Comparison of ENCODE assay signal across 11 cellular contexts in the genomic region with DNA sequence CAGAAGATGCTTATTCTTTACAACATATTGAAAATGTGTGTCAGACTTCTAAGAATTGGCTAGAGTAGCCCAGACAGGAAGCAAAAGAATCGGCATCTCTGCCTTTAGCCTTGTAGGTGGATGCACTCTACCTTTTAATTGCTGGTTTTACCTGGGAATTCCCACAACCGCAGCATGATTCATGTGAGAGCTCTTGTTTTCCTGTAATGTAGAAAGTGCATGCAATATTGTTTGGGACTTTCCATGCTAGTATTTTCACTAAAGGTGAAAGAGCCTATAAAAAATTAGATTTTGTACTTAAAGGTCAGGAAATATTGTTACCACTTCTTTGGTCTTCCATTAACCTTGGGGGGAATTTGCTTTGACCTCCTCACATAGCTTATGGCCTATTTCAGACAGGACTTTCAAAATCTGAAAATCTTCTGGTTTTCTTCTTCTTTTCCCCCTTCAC.
DNase-seq lines count a peak whose midpoint lies in the region; ATAC-seq and TF ChIP-seq lines count a peak whose summit lies in the region.
"Had no signal": no experiment of that assay in that cellular context is flagged by ENCODE, and none has a peak within 500 bp of the region (broad histone marks: within the 10 kb centered on the region; RNA-seq: fewer than 3 reads in every experiment).

No MANE protein-coding gene starts in this region.

- in situ Hi-C loops in GM13976 (cut with MboI; ENCODE audit: low sequenced_read_pairs, unreplicated experiment) (no loop called here), G401 (cut with HindIII; ENCODE audit: low sequenced_read_pairs) (no loop called here)

- no peaks in the 10 kb centered on the region for H3K9me2 ChIP-seq in OCI-LY7 (ENCODE audit: insufficient read depth, low read length)

- H3K36me3 ChIP-seq in OCI-LY7 (ENCODE audit: insufficient read depth, low read length), result no peaks in the 10 kb centered on the region
- H3K36me3 ChIP-seq: neural progenitor cell had no signal

- no peak overlapping the region for H2AFZ ChIP-seq in OCI-LY7 (ENCODE audit: low read length)
- H2AFZ ChIP-seq: neural progenitor cell had no signal

- no peaks in the 10 kb centered on the region for H4K20me1 ChIP-seq in OCI-LY7 (ENCODE audit: insufficient read depth, low read length)

- peak overlapping the region; percentile 61 for H3K27ac Mint-ChIP-seq in activated naive CD8-positive, alpha-beta T cell treated with anti-CD3 and anti-CD28 coated beads, Interleukin-2, amount 50 U/mL, for 24 hours
- H3K27ac Mint-ChIP-seq: neural progenitor cell had no signal

- BruUV-seq in OCI-LY7 (replicated peaks; lab: Mats Ljungman, UMichigan), result no TSS peak

- no peaks in the 10 kb centered on the region for H3K9me3 ChIP-seq in OCI-LY7 (ENCODE audit: low read length)

- H3K4me2 ChIP-seq in OCI-LY7 (ENCODE audit: low read length), result no peak overlapping the region
- H3K4me2 ChIP-seq: neural progenitor cell had no signal

- ATAC-seq in GM19468 (IDR thresholded peaks at IDR 0.05; ENCODE audit: extremely low read depth, unreplicated experiment), result peak; percentile 38
- peak; percentile 73 for ATAC-seq in HG03378 (IDR thresholded peaks at IDR 0.05; ENCODE audit: unreplicated experiment)
- ATAC-seq in activated naive CD8-positive, alpha-beta T cell treated with anti-CD3 and anti-CD28 coated beads, Interleukin-2, amount 50 U/mL, for 24 hours, result peak; percentile 36

- H3K27ac ChIP-seq in OCI-LY7 (ENCODE audit: low read depth, low read length, poor library complexity, severe bottlenecking), result no peak overlapping the region
- H3K27ac ChIP-seq: neural progenitor cell had no signal

- DNase-seq in GM13976 (ENCODE audit: low spot score), result peak; percentile 34
- no peak for DNase-seq in activated naive CD8-positive, alpha-beta T cell treated with anti-CD3 and anti-CD28 coated beads, Interleukin-2, amount 50 U/mL, for 24 hours
- no peak for DNase-seq in OCI-M1 (lab: John Stamatoyannopoulos, UW)
- no peak for DNase-seq in G401 (ENCODE audit: low spot score)
- DNase-seq in NCI-H446 (lab: John Stamatoyannopoulos, UW), result no peak
- DNase-seq in OCI-LY7 (ENCODE audit: low spot score), result no peak
- DNase-seq: activated gamma-delta T cell, COR-L47 had no signal

- no peak overlapping the region for H3K4me3 ChIP-seq in OCI-LY7 (ENCODE audit: low read depth, low read length, poor library complexity, severe bottlenecking)
- H3K4me3 ChIP-seq: neural progenitor cell had no signal

- CTCF ChIA-PET in OCI-LY7 (lab: Charles Lee; ENCODE audit: unreplicated experiment), result no interaction called here

- H3K36me3 Mint-ChIP-seq in activated naive CD8-positive, alpha-beta T cell treated with anti-CD3 and anti-CD28 coated beads, Interleukin-2, amount 50 U/mL, for 24 hours (ENCODE audit: low read depth), result no peaks in the 10 kb centered on the region
- H3K36me3 Mint-ChIP-seq: neural progenitor cell had no signal

- TF ChIP-seq CTCF in GM13976 (IDR thresholded peaks at IDR 0.05; ENCODE audit: borderline replicate concordance, control extremely low read depth, extremely low read depth, insufficient read depth, missing control alignments) (no peak), OCI-LY7 (conservative IDR thresholded peaks at IDR 0.05; ENCODE audit: low read length) (no peak)

- H3K27me3 Mint-ChIP-seq in activated naive CD8-positive, alpha-beta T cell treated with anti-CD3 and anti-CD28 coated beads, Interleukin-2, amount 50 U/mL, for 24 hours, result peaks cover 2% of the 10 kb centered on the region

- POLR2A ChIA-PET in OCI-LY7 (lab: Charles Lee), result no interaction called here

- no peak overlapping the region for H3K4me3 Mint-ChIP-seq in activated naive CD8-positive, alpha-beta T cell treated with anti-CD3 and anti-CD28 coated beads, Interleukin-2, amount 50 U/mL, for 24 hours
- H3K4me3 Mint-ChIP-seq: neural progenitor cell had no signal

- H3K4me1 Mint-ChIP-seq in activated naive CD8-positive, alpha-beta T cell treated with anti-CD3 and anti-CD28 coated beads, Interleukin-2, amount 50 U/mL, for 24 hours, result peaks cover 14% of the 10 kb centered on the region
- H3K4me1 Mint-ChIP-seq: neural progenitor cell had no signal

- peaks cover 4% of the 10 kb centered on the region for H3K9me3 Mint-ChIP-seq in activated naive CD8-positive, alpha-beta T cell treated with anti-CD3 and anti-CD28 coated beads, Interleukin-2, amount 50 U/mL, for 24 hours

- H3K79me2 ChIP-seq in OCI-LY7 (ENCODE audit: insufficient read depth, low read depth, low read length), result no peaks in the 10 kb centered on the region

- H3K4me1 ChIP-seq in OCI-LY7 (ENCODE audit: insufficient read depth, low read length, poor library complexity, severe bottlenecking), result no peaks in the 10 kb centered on the region
- H3K4me1 ChIP-seq: neural progenitor cell had no signal

- intact Hi-C loops in OCI-LY7 (cut with micrococcal nuclease; ENCODE audit: unreplicated experiment), result no loop called here
